ENCODE assay signal across 8 cellular contexts in genomic region chr3:134803051-134803505, GRCh38. TPM values are rescaled to one million over a fixed set of nuclear protein-coding genes. Genes with fewer than 3 reads are reported as not detected.
DNase-seq lines count a peak whose midpoint lies in the region; ATAC-seq lines count a peak whose summit lies in the region.

No MANE protein-coding gene starts in this region.

- H3K36me3 Mint-ChIP-seq in CD4-positive, CD25-positive, alpha-beta regulatory T cell, result no peaks in the 10 kb centered on the region

- peak overlapping the region; percentile 27 for H3K27ac ChIP-seq in CD4-positive, CD25-positive, alpha-beta regulatory T cell (ENCODE audit: insufficient read depth, low read length, poor library complexity, severe bottlenecking)
- H3K27ac ChIP-seq in KOPT-K1 (ENCODE audit: low read depth, low read length, poor library complexity, severe bottlenecking), result peak overlapping the region; percentile 92

- peak; percentile 53 to 77 for ATAC-seq in CD4-positive, CD25-positive, alpha-beta regulatory T cell (ENCODE audit: low read depth in 2 of 2)
- ATAC-seq in GM18907 (IDR thresholded peaks at IDR 0.05; ENCODE audit: unreplicated experiment) (peak; percentile 68), HG02642 (IDR thresholded peaks at IDR 0.05; ENCODE audit: poor library complexity, unreplicated experiment) (peak; percentile 66)

- peaks cover 0 to 27% (median 15%) of the 10 kb centered on the region in 4 donors for H3K4me1 Mint-ChIP-seq in CD4-positive, CD25-positive, alpha-beta regulatory T cell

- peak in 2 of 3 donors; percentile 4 to 93 for DNase-seq in CD4-positive, CD25-positive, alpha-beta regulatory T cell
- DNase-seq in stimulated activated naive CD4-positive, alpha-beta T cell (lab: John Stamatoyannopoulos, UW), result no peak
- DNase-seq in amniotic stem cell (lab: John Stamatoyannopoulos, UW), result no peak
- no peak for DNase-seq in SIG-M5 treated with dmso at 0.1 percent for 504 hours (lab: John Stamatoyannopoulos, UW; ENCODE audit: unreplicated experiment)
- DNase-seq in activated gamma-delta T cell (lab: John Stamatoyannopoulos, UW), result no peak

- H3K4me1 ChIP-seq in CD4-positive, CD25-positive, alpha-beta regulatory T cell (ENCODE audit: control insufficient read depth, insufficient read depth, low read length, poor library complexity, severe bottlenecking), result peaks cover 18% of the 10 kb centered on the region

- no peaks in the 10 kb centered on the region for H3K27me3 ChIP-seq in CD4-positive, CD25-positive, alpha-beta regulatory T cell (ENCODE audit: control insufficient read depth, insufficient read depth, low read length)

- peaks cover 9% of the 10 kb centered on the region for H3K27me3 Mint-ChIP-seq in CD4-positive, CD25-positive, alpha-beta regulatory T cell

- no peaks in the 10 kb centered on the region for H3K9me3 ChIP-seq in CD4-positive, CD25-positive, alpha-beta regulatory T cell (ENCODE audit: control insufficient read depth in 2 of 2, low read length in 2 of 2)
- H3K9me3 ChIP-seq in KOPT-K1 (ENCODE audit: insufficient read depth, low read length, poor library complexity, severe bottlenecking), result no peaks in the 10 kb centered on the region

- H3K36me3 ChIP-seq in CD4-positive, CD25-positive, alpha-beta regulatory T cell (ENCODE audit: control insufficient read depth, insufficient read depth, low read length), result no peaks in the 10 kb centered on the region
- H3K36me3 ChIP-seq in KOPT-K1 (ENCODE audit: insufficient read depth, low read length), result no peaks in the 10 kb centered on the region

- peak overlapping the region; percentile 49 to 78 (median 69) for H3K27ac Mint-ChIP-seq in CD4-positive, CD25-positive, alpha-beta regulatory T cell

- H3K4me3 Mint-ChIP-seq in CD4-positive, CD25-positive, alpha-beta regulatory T cell, result peak overlapping the region in 3 of 4 donors; percentile 20 to 74 (median 52)

- no peak overlapping the region for H3K4me3 ChIP-seq in CD4-positive, CD25-positive, alpha-beta regulatory T cell (ENCODE audit: low read depth, low read length)

- H3K9me3 Mint-ChIP-seq in CD4-positive, CD25-positive, alpha-beta regulatory T cell, result peaks cover 0 to 1% (median 0%) of the 10 kb centered on the region in 7 donors

RNA-seq across cellular contexts. Expression of gene EPHB1, which starts 8.0 kb away (rescaled TPM):
- 2.1 TPM for total RNA-seq in CD4-positive, CD25-positive, alpha-beta regulatory T cell
- under 1 TPM; 0.32 to 1.00 (median 0.84) TPM for polyA plus RNA-seq in CD4-positive, CD25-positive, alpha-beta regulatory T cell

Comparison
In these comparisons a context has a peak if more than half of its experiments do, and no peak if none do; other contexts are left out.
1. DNase-seq: peak in CD4-positive, CD25-positive, alpha-beta regulatory T cell (2 of 3); none in stimulated activated naive CD4-positive, alpha-beta T cell (0 of 6), amniotic stem cell (single experiment), SIG-M5 treated with dmso at 0.1 percent for 504 hours (single experiment) and activated gamma-delta T cell (single experiment).
2. Peak in every context shown above with its lines, with median percentiles within 50 percentile points of each other: ATAC-seq.